ENCODE assay signal across 9 cellular contexts in the genomic region with DNA sequence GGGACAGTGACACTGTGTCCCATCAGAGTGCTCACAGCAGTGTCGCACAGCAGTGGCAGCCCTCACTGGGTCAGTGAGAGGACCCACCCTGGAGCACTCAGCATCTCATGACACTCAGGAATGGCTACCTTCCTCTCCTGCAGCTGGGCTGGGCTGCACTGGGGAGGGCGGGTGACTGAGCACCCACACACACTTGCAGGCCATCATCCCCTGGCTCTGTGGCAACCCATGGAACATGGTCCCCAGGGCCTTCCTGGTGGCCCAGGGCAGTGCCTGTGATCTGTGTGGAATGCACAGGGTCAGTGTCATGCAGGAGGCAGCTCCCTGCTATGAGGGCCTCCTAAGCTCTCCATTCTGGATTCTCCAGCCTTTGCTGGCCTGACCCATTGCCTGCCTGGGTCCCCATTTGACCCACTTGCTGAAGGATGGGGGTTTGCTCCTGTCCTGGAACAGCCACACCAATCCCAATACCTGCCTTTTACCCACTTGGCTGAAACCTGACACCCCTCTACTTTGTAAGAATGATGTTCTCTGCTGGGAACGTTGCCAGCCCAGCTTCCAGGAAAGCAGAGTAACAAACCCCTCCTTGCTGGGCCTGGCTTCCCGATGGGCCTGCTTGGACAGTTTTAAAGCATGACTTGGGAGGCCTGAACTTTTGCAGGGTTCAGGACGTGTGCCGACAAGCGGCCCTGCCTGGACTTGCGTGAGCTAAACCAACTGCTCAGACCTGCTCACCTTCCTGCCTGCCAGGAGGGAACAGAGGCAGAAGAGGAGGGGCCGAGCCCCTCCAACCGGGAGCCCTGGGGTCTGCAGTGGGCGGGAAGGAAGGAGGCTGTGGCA. TPM values are rescaled to one million over a fixed set of nuclear protein-coding genes. Genes with fewer than 3 reads are reported as not detected.
DNase-seq lines count a peak whose midpoint lies in the region; ATAC-seq and TF ChIP-seq lines count a peak whose summit lies in the region.
"Had no signal": no experiment of that assay in that cellular context is flagged by ENCODE, and none has a peak within 500 bp of the region (broad histone marks: within the 10 kb centered on the region; RNA-seq: fewer than 3 reads in every experiment).

No MANE protein-coding gene starts in this region.

- WGBS in transverse colon (ENCODE audit: low coverage in 1 of 2), 2 donors, result 44% methylated on average over 10 of the region's 11 CpGs; no CpG with 5 or more reads in 1 of the 2 donors

- peaks cover 51% of the 10 kb centered on the region for H3K4me1 Mint-ChIP-seq in MCF 10A (ENCODE audit: insufficient read depth, unreplicated experiment)

- ATAC-seq in GM21825 (IDR thresholded peaks at IDR 0.05; ENCODE audit: unreplicated experiment) (no peak), GM21367 (IDR thresholded peaks at IDR 0.05; ENCODE audit: unreplicated experiment) (no peak), HG03139 (IDR thresholded peaks at IDR 0.05; ENCODE audit: unreplicated experiment) (no peak)

- intact Hi-C loops in MCF 10A (cut with micrococcal nuclease) (loop anchor here (1.0 to 10.0 kb wide), 3 partner anchors 44 to 240 kb away; no protein-coding TSS in a partner anchor), transverse colon (cut with DNase I; ENCODE audit: low total_unique reads) (no loop called here)

- TF ChIP-seq CTCF in MCF 10A (IDR thresholded peaks at IDR 0.05; ENCODE audit: unreplicated experiment) (no peak), transverse colon (IDR thresholded peaks at IDR 0.05) (no peak)

- H3K27me3 ChIP-seq in transverse colon, result no peaks in the 10 kb centered on the region

- H3K27ac ChIP-seq in transverse colon, result peak overlapping the region; percentile 69 to 92 (median 81)

- POLR2A ChIA-PET in MCF 10A (lab: Yijun Ruan, JAX), result interaction anchor here (0.7 to 2.5 kb wide), 8 partner anchors 12 to 860 kb away, joined by 3 to 9 read pairs (median 4); no protein-coding TSS in a partner anchor

- H3K4me3 ChIP-seq in transverse colon, result no peak overlapping the region

- in situ Hi-C loops in transverse colon (cut with MboI; ENCODE audit: low pct_ligation_motif_present in 1 of 4, low pct_unique_long_range_greater_than_20kb in 1 of 4, low sequenced_read_pairs in 3 of 4), result no loop called here

- no peaks in the 10 kb centered on the region for H3K27me3 Mint-ChIP-seq in MCF 10A (ENCODE audit: insufficient read depth, unreplicated experiment)
- H3K27me3 Mint-ChIP-seq: memory B cell had no signal

- no peaks in the 10 kb centered on the region for H3K36me3 Mint-ChIP-seq in MCF 10A (ENCODE audit: insufficient read depth, unreplicated experiment)

- H3K4me1 ChIP-seq in transverse colon, result peaks cover 51 to 72% (median 61%) of the 10 kb centered on the region in 4 donors

- H3K36me3 ChIP-seq in transverse colon, result no peaks in the 10 kb centered on the region

- no peaks in the 10 kb centered on the region for H3K9me3 Mint-ChIP-seq in MCF 10A (ENCODE audit: unreplicated experiment)
- H3K9me3 Mint-ChIP-seq: memory B cell had no signal

- TF ChIP-seq EP300 in transverse colon (IDR thresholded peaks at IDR 0.05; ENCODE audit: low read depth), result peak; percentile 91

- H3K27ac Mint-ChIP-seq in MCF 10A (ENCODE audit: low read depth, unreplicated experiment), result peak overlapping the region; percentile 95

- CTCF ChIA-PET in MCF 10A (lab: Yijun Ruan, JAX), result interaction anchor here (0.6 to 1.8 kb wide), 13 partner anchors 11 to 697 kb away, joined by 3 to 8 read pairs (median 4); no protein-coding TSS in a partner anchor

- no TSS peak for BruUV-seq in MCF 10A (replicated peaks; lab: Mats Ljungman, UMichigan)

- H3K9me3 ChIP-seq in transverse colon, result no peaks in the 10 kb centered on the region

- no peak for TF ChIP-seq POLR2A in transverse colon (IDR thresholded peaks at IDR 0.05)

- peak overlapping the region; percentile 60 for H3K4me3 Mint-ChIP-seq in MCF 10A (ENCODE audit: unreplicated experiment)
- H3K4me3 Mint-ChIP-seq: memory B cell had no signal

- peak; percentile 90 for DNase-seq in EL
- peak; percentile 84 for DNase-seq in NCI-H2107 treated with DMSO at 0.1 percent for 48 hours (lab: John Stamatoyannopoulos, UW; ENCODE audit: unreplicated experiment)
- peak; percentile 100 for DNase-seq in MCF 10A (ENCODE audit: unreplicated experiment)
- DNase-seq in left kidney (ENCODE audit: low read depth, low spot score), result peak; percentile 95
- peak; percentile 63 for DNase-seq in transverse colon

RNA-seq across cellular contexts. Expression of gene HS6ST1, which starts 13.7 kb away (rescaled TPM):
- total RNA-seq in MCF 10A (2022), result 9.6 and 11.4 TPM in 2 replicates
- 10 to 100 TPM; 16.1 to 38.6 (median 26.5) TPM for total RNA-seq in transverse colon
